ENCODE assay signal across 9 cellular contexts in the genomic region with DNA sequence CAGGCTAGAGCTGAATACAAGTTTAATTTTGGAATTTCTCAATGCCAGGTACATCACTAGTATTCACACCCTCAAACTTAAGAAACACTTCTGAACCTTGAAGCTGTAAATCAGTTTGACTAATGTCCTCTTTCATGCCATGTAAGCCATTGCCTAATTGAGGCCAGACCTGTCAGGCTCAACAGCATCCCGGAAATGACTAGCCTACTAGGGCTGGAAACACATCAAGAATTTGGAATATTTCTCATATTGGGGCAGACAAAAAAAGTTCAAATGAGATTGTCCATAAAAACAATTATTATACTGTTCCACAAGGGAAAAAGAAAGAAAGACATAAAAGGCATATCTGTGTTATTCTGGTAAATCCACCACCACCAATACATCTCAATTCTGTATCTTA. TPM values are rescaled to one million over a fixed set of nuclear protein-coding genes. Genes with fewer than 3 reads are reported as not detected.
DNase-seq lines count a peak whose midpoint lies in the region; FAIRE-seq and TF ChIP-seq lines count a peak whose summit lies in the region.
"Had no signal": no experiment of that assay in that cellular context is flagged by ENCODE, and none has a peak within 500 bp of the region (broad histone marks: within the 10 kb centered on the region; RNA-seq: fewer than 3 reads in every experiment).

No MANE protein-coding gene starts in this region.

- TF ChIP-seq CTCF in OCI-LY3 (IDR thresholded peaks at IDR 0.05; ENCODE audit: low read depth, low read length) (no peak), H1 (IDR thresholded peaks at IDR 0.05; ENCODE audit: control extremely low read depth in 1 of 3, insufficient read depth in 1 of 3, low read depth in 1 of 3, low read length in 3 of 3) (no peak), osteoblast (IDR thresholded peaks at IDR 0.05; ENCODE audit: extremely low read depth, low read depth, low read length) (no peak)

- H2BK12ac ChIP-seq in H1 (ENCODE audit: low read depth, low read length) = no peak overlapping the region

- CTCF ChIA-PET in H1 (lab: Charles Lee; ENCODE audit: partially characterized antibody) = interaction anchor here (0.6 kb wide), 3 partner anchors 18 to 136 kb away, joined by 3 to 7 read pairs (median 4); a partner anchor contains a TSS

- no peak overlapping the region for H3K56ac ChIP-seq in H1 (replicated peaks; ENCODE audit: insufficient read length, low read depth, low read length)

- H3K27me3 ChIP-seq in OCI-LY3 (ENCODE audit: low read depth, low read length) = peaks cover 9% of the 10 kb centered on the region; the same call in 1 of the 2 replicates
- H3K27me3 ChIP-seq in H1 (replicated peaks in 1 of 4; ENCODE audit: control insufficient read depth in 3 of 4, extremely low read depth in 1 of 4, insufficient read depth in 3 of 4, low read length in 3 of 4) = no peaks in the 10 kb centered on the region
- no peaks in the 10 kb centered on the region for H3K27me3 ChIP-seq in osteoblast (ENCODE audit: insufficient read depth, low read length)

- H3K27ac ChIP-seq in OCI-LY3 (ENCODE audit: low read length) (no peak overlapping the region), H1 (ENCODE audit: low read depth, low read length) (no peak overlapping the region), osteoblast (ENCODE audit: low read depth, low read length) (peak overlapping the region; percentile 81)

- no peak for DNase-seq in H1 (ENCODE audit: low read depth in 1 of 2, low spot score in 2 of 2)
- peak; percentile 85 for DNase-seq in osteoblast (ENCODE audit: insufficient read length, low spot score, missing footprints)
- DNase-seq in NCI-H510A treated with DMSO at 0.1 percent for 48 hours (lab: John Stamatoyannopoulos, UW) = no peak
- no peak for DNase-seq in NCI-H1436 (lab: John Stamatoyannopoulos, UW)
- no peak for DNase-seq in SW480 (ENCODE audit: low spot score)
- no peak for DNase-seq in iPS-NIHi7 (ENCODE audit: extremely low spot score)

- H3K9me3 ChIP-seq in OCI-LY3 (ENCODE audit: insufficient read depth, low read length) = no peaks in the 10 kb centered on the region
- H3K9me3 ChIP-seq in H1 (ENCODE audit: insufficient read depth in 2 of 2, low read depth in 1 of 2, low read length in 1 of 2) = no peaks in the 10 kb centered on the region
- no peaks in the 10 kb centered on the region for H3K9me3 ChIP-seq in osteoblast (ENCODE audit: low read depth, low read length)

- H3K36me3 ChIP-seq in OCI-LY3 (replicated peaks; ENCODE audit: low read depth, low read length) (no peaks in the 10 kb centered on the region), H1 (ENCODE audit: control insufficient read depth in 2 of 4, insufficient read depth in 4 of 4, low read length in 3 of 4) (no peaks in the 10 kb centered on the region), osteoblast (ENCODE audit: insufficient read depth, low read length) (no peaks in the 10 kb centered on the region)

- H4K20me1 ChIP-seq in OCI-LY3 (ENCODE audit: insufficient read depth, low read length) = peaks cover 12% of the 10 kb centered on the region; the same call in 1 of the 2 replicates
- no peaks in the 10 kb centered on the region for H4K20me1 ChIP-seq in H1 (replicated peaks in 1 of 2; ENCODE audit: control insufficient read depth in 1 of 2, insufficient read depth in 2 of 2, low read length in 2 of 2)
- peaks cover 31% of the 10 kb centered on the region for H4K20me1 ChIP-seq in osteoblast (ENCODE audit: insufficient read depth, low read length)

- no peak overlapping the region for H4K91ac ChIP-seq in H1 (replicated peaks; ENCODE audit: insufficient read length, low read length)

- H2AFZ ChIP-seq in OCI-LY3 (ENCODE audit: low read depth, low read length) = no peak overlapping the region
- H2AFZ ChIP-seq in H1 (ENCODE audit: low read length) = no peak overlapping the region
- no peak overlapping the region for H2AFZ ChIP-seq in osteoblast (ENCODE audit: low read length)

- no peak overlapping the region for H2BK20ac ChIP-seq in H1 (ENCODE audit: low read length)

- H3K4me3 ChIP-seq in GM08714 (ENCODE audit: low read length) (peak overlapping the region; percentile 80; the same call in 1 of the 2 replicates), OCI-LY3 (ENCODE audit: low read length) (peak overlapping the region; percentile 94), H1 (ENCODE audit: extremely low read depth in 1 of 4, insufficient read depth in 2 of 4, low read depth in 3 of 4, low read length in 4 of 4) (peak overlapping the region; percentile 80 to 96 (median 90); a peak in 7 of 8 replicates), osteoblast (ENCODE audit: insufficient read depth, low read length) (peak overlapping the region; percentile 96)

- FAIRE-seq in H1 (lab: Jason Lieb, UNC) = no peak

- 79% methylated on average over 1 of the region's 1 CpG; no CpG with 5 or more reads in 1 of the 2 experiments for WGBS in H1 (ENCODE audit: extremely low coverage in 1 of 2, insufficient coverage in 1 of 2, insufficient read length in 1 of 2, insufficient replicate concordance in 2 of 2, low coverage in 1 of 2, low lambda C conversion rate in 2 of 2, missing lambda C conversion rate in 1 of 2), 2 experiments

- POLR2A ChIA-PET in H1 (lab: Charles Lee; ENCODE audit: partially characterized antibody) = interaction anchor here (1.3 kb wide), 1 partner anchor 63 kb away, joined by 6 read pairs; no protein-coding TSS in a partner anchor

- H3K9ac ChIP-seq in OCI-LY3 (ENCODE audit: low read length) (no peak overlapping the region), H1 (replicated peaks in 1 of 4; ENCODE audit: extremely low read depth in 1 of 4, low read depth in 3 of 4, low read length in 3 of 4) (no peak overlapping the region)

- no peak overlapping the region for H3K23ac ChIP-seq in H1 (ENCODE audit: insufficient read length)

- H3K4me2 ChIP-seq in OCI-LY3 (ENCODE audit: low read length) (peak overlapping the region; percentile 98), H1 (ENCODE audit: insufficient read depth in 1 of 2, low read depth in 2 of 2, low read length in 2 of 2) (peak overlapping the region; percentile 80 to 98), osteoblast (ENCODE audit: insufficient read depth, low read length) (peak overlapping the region; percentile 90)

- H3K79me1 ChIP-seq in H1 (ENCODE audit: low read depth, low read length) = no peaks in the 10 kb centered on the region

- H2AK5ac ChIP-seq in H1 (ENCODE audit: low read depth, low read length) = no peak overlapping the region

- no peak for TF ChIP-seq EP300 in H1 (IDR thresholded peaks at IDR 0.05; ENCODE audit: borderline replicate concordance in 1 of 2, low read depth in 2 of 2, low read length in 2 of 2)

- H2BK120ac ChIP-seq in H1 (replicated peaks; ENCODE audit: low read depth, low read length) = no peak overlapping the region

- no peak overlapping the region for H3K4ac ChIP-seq in H1 (replicated peaks; ENCODE audit: insufficient read length, low read depth, low read length)

- H3K23me2 ChIP-seq in H1 (ENCODE audit: low read depth, low read length) = peaks cover 17% of the 10 kb centered on the region

- H4K8ac ChIP-seq in H1 (ENCODE audit: extremely low read depth, insufficient read depth, low read length) = no peak overlapping the region

- H2BK5ac ChIP-seq in H1 (ENCODE audit: low read depth, low read length) = no peak overlapping the region

- no peak overlapping the region for H3K18ac ChIP-seq in H1 (ENCODE audit: extremely low read depth, low read length)

- H3K4me1 ChIP-seq in OCI-LY3 (ENCODE audit: low read length) (peaks cover 17% of the 10 kb centered on the region), H1 (replicated peaks in 1 of 4; ENCODE audit: control insufficient read depth in 3 of 4, insufficient read depth in 4 of 4, low read length in 3 of 4) (peaks cover 4 to 18% (median 10%) of the 10 kb centered on the region in 4 experiments), osteoblast (ENCODE audit: insufficient read depth, low read length) (peaks cover 27% of the 10 kb centered on the region)

- no peak overlapping the region for H3K14ac ChIP-seq in H1 (ENCODE audit: insufficient read length)

- TF ChIP-seq POLR2A in H1 (IDR thresholded peaks at IDR 0.05; ENCODE audit: control extremely low read depth in 1 of 2, low read depth in 2 of 2, low read length in 2 of 2) = no peak

- no peak overlapping the region for H2BK15ac ChIP-seq in H1 (ENCODE audit: low read length)

- TF ChIP-seq RAD21 in H1 (IDR thresholded peaks at IDR 0.05 in 1 of 2, conservative IDR thresholded peaks at IDR 0.05 in 1 of 2; ENCODE audit: low read depth in 2 of 2, low read length in 2 of 2) = no peak

- H4K5ac ChIP-seq in H1 (ENCODE audit: insufficient read length, low read depth, low read length) = no peak overlapping the region

- H3K79me2 ChIP-seq in OCI-LY3 (ENCODE audit: low read length) (peaks cover 65% of the 10 kb centered on the region), H1 (ENCODE audit: control insufficient read depth in 1 of 2, insufficient read depth in 2 of 2, low read length in 2 of 2) (peaks cover 6 to 58% of the 10 kb centered on the region in 2 experiments; a peak in 3 of 4 replicates), osteoblast (ENCODE audit: insufficient read depth, low read length) (peaks cover 66% of the 10 kb centered on the region)

TF ChIP-seq in H1, 55 proteins besides CTCF, POLR2A, EP300 and RAD21 (continues in another document):
- TF ChIP-seq POLR2AphosphoS5 (IDR thresholded peaks at IDR 0.05; ENCODE audit: low read depth, low read length) = no peak
- TF ChIP-seq RBBP5 (IDR thresholded peaks at IDR 0.05; ENCODE audit: borderline replicate concordance, low read depth, low read length) = no peak
- TF ChIP-seq HDAC2 (IDR thresholded peaks at IDR 0.05; ENCODE audit: borderline replicate concordance in 1 of 2, low read depth in 2 of 2, low read length in 2 of 2) = no peak
- TF ChIP-seq SP1 (IDR thresholded peaks at IDR 0.05; ENCODE audit: low read depth, low read length) = no peak

RNA-seq across cellular contexts. Expression of a gene that starts 1.7 kb away (rescaled TPM):
- total RNA-seq in H1 (2021; fragmentation: NEBNext Ultra II Directional; extraction: Animal tissue kit (Norgen Biotek cat#: 25700)) = 109 and 112 TPM in 2 replicates
- polyA plus RNA-seq in H1 (2011; rRNA removed) = 22.3 and 29.6 TPM in 2 replicates
- 41.9 TPM for polyA plus RNA-seq in H1 (2011; cell fraction: cytosol; rRNA removed)
- polyA plus RNA-seq in H1 (2011; cell fraction: nucleus; rRNA removed) = 32.1 TPM
- polyA plus RNA-seq in H1 (2012, experiment 1 of 2) = 67.3 to 78.5 TPM (median 75.3 TPM) in 4 replicates
- 3.0 TPM for polyA plus RNA-seq in H1 (2012, experiment 2 of 2)
- 47.6 TPM for polyA plus RNA-seq in H1 (2013, experiment 1 of 2)
- polyA plus RNA-seq in H1 (2013, experiment 2 of 2) = 47.9 TPM
- polyA minus RNA-seq in H1 (2011; rRNA and poly(A)+ RNA removed) = 84.2 and 123 TPM in 2 replicates
- polyA minus RNA-seq in H1 (2011; cell fraction: cytosol; rRNA and poly(A)+ RNA removed) = 74.0 TPM
- polyA minus RNA-seq in H1 (2011; cell fraction: nucleus; rRNA and poly(A)+ RNA removed) = 88.5 TPM
- total RNA-seq in osteoblast = 99.5 and 116 TPM in 2 replicates

RNA-seq across cellular contexts. Expression of a gene that starts 32.1 kb away (rescaled TPM):
- total RNA-seq in H1 (2021; fragmentation: NEBNext Ultra II Directional; extraction: Animal tissue kit (Norgen Biotek cat#: 25700)) = not detected in 2 replicates
- 0.06 and 0.08 TPM in 2 replicates for polyA plus RNA-seq in H1 (2011; rRNA removed)
- not detected for polyA plus RNA-seq in H1 (2011; cell fraction: cytosol; rRNA removed)
- not detected for polyA plus RNA-seq in H1 (2011; cell fraction: nucleus; rRNA removed)
- not detected in 4 replicates for polyA plus RNA-seq in H1 (2012, experiment 1 of 2)
- not detected for polyA plus RNA-seq in H1 (2012, experiment 2 of 2)
- polyA plus RNA-seq in H1 (2013, experiment 1 of 2) = 0.16 TPM
- 0.07 TPM for polyA plus RNA-seq in H1 (2013, experiment 2 of 2)
- not detected in 2 replicates for polyA minus RNA-seq in H1 (2011; rRNA and poly(A)+ RNA removed)
- not detected for polyA minus RNA-seq in H1 (2011; cell fraction: cytosol; rRNA and poly(A)+ RNA removed)
- polyA minus RNA-seq in H1 (2011; cell fraction: nucleus; rRNA and poly(A)+ RNA removed) = not detected
- not detected in 2 replicates for total RNA-seq in osteoblast
- total RNA-seq: urinary bladder had no signal
